In genomic region chr9:124742940-124743339, GRCh38 we compare ENCODE assay signal across 18 cellular contexts. TPM values are rescaled to one million over a fixed set of nuclear protein-coding genes. Genes with fewer than 3 reads are reported as not detected.
DNase-seq lines count a peak whose midpoint lies in the region; ATAC-seq, FAIRE-seq and TF ChIP-seq lines count a peak whose summit lies in the region.
"Had no signal": no experiment of that assay in that cellular context is flagged by ENCODE, and none has a peak within 500 bp of the region (broad histone marks: within the 10 kb centered on the region; RNA-seq: fewer than 3 reads in every experiment).

No MANE protein-coding gene starts in this region.

- H3K27me3 ChIP-seq in K562 (ENCODE audit: control insufficient read depth in 2 of 2, insufficient read depth in 2 of 2, low read length in 2 of 2) (no peaks in the 10 kb centered on the region), neuronal stem cell (ENCODE audit: control insufficient read depth in 3 of 3, insufficient read depth in 3 of 3, low read depth in 1 of 3, low read length in 3 of 3) (no peaks in the 10 kb centered on the region)
- H3K27me3 ChIP-seq in CD4-positive, alpha-beta T cell (ENCODE audit: control insufficient read depth, insufficient read depth, low read length) = peaks cover 4% of the 10 kb centered on the region
- H3K27me3 ChIP-seq: SJCRH30 had no signal

- no peaks in the 10 kb centered on the region for H3K36me3 Mint-ChIP-seq in CD4-positive, alpha-beta T cell (ENCODE audit: low read depth)
- H3K36me3 Mint-ChIP-seq: CD4-positive, alpha-beta memory T cell had no signal

- H3K4me3 Mint-ChIP-seq in CD4-positive, alpha-beta T cell = no peak overlapping the region
- H3K4me3 Mint-ChIP-seq: CD4-positive, alpha-beta memory T cell had no signal

- H2BK15ac ChIP-seq in neuronal stem cell (ENCODE audit: low read length) = no peak overlapping the region

- peak overlapping the region; percentile 72 for H3K27ac ChIP-seq in K562 (ENCODE audit: extremely low read depth, low read depth, low read length)
- peak overlapping the region; percentile 5 for H3K27ac ChIP-seq in neuronal stem cell (replicated peaks; ENCODE audit: low read length)
- no peak overlapping the region for H3K27ac ChIP-seq in CD4-positive, alpha-beta T cell (ENCODE audit: low read depth, low read length)
- H3K27ac ChIP-seq: PC-9, SJCRH30 had no signal

- no peaks in the 10 kb centered on the region for H4K20me1 ChIP-seq in K562 (replicated peaks; ENCODE audit: control insufficient read depth, insufficient read depth, low read length)

- no peak for TF ChIP-seq RAD21 in K562 (CRISPR knock-in tag; conservative IDR thresholded peaks at IDR 0.05 in 1 of 2, IDR thresholded peaks at IDR 0.05 in 1 of 2)

- H3K4me1 ChIP-seq in K562 (replicated peaks in 1 of 2; ENCODE audit: control insufficient read depth in 2 of 2, insufficient read depth in 2 of 2, low read length in 2 of 2) (peaks cover 10 to 46% of the 10 kb centered on the region in 2 experiments; a peak in 4 of 5 replicates), neuronal stem cell (ENCODE audit: control insufficient read depth in 2 of 2, insufficient read depth in 1 of 2, low read depth in 1 of 2, low read length in 2 of 2) (peaks cover 5 to 7% of the 10 kb centered on the region in 2 donors)
- H3K4me1 ChIP-seq: SJCRH30 had no signal

- in situ Hi-C loops in K562 (cut with MboI) = no loop called here

- DNase-seq in NCI-H2107 (lab: John Stamatoyannopoulos, UW) = peak; percentile 13
- peak in 2 of 4 experiments; percentile 38 to 69 for DNase-seq in K562 (ENCODE audit: extremely low read depth in 1 of 4, low spot score in 3 of 4)
- no peak for DNase-seq in neuronal stem cell (ENCODE audit: low spot score)
- no peak for DNase-seq in CD4-positive, alpha-beta T cell
- no peak for DNase-seq in GM19240 (ENCODE audit: insufficient read length, low spot score)
- no peak for DNase-seq in cerebellum (ENCODE audit: low spot score)
- DNase-seq: CD4-positive, alpha-beta memory T cell; DMS79 treated with DMSO at 0.1 percent for 48 hours; GOT3; NCI-H1092; NCI-H146; NCI-H2081; NCI-H226; NCI-H524 treated with DMSO at 0.1 percent for 48 hours; PC-9; SJCRH30 had no signal

- H4K91ac ChIP-seq in neuronal stem cell (ENCODE audit: low read depth, low read length, poor library complexity) = no peak overlapping the region

- H4K8ac ChIP-seq in neuronal stem cell (ENCODE audit: low read depth, low read length) = no peak overlapping the region

- H3K14ac ChIP-seq in neuronal stem cell (ENCODE audit: low read length) = no peak overlapping the region

- H2BK120ac ChIP-seq in neuronal stem cell (ENCODE audit: low read depth, low read length) = no peak overlapping the region

- intact Hi-C loops in K562 (cut with micrococcal nuclease) = no loop called here
- intact Hi-C loops in CD4-positive, alpha-beta T cell (cut with DNase I, micrococcal nuclease) = no loop called here

- no peak overlapping the region for H3K27ac Mint-ChIP-seq in CD4-positive, alpha-beta T cell
- H3K27ac Mint-ChIP-seq: CD4-positive, alpha-beta memory T cell had no signal

- no peak overlapping the region for H2AK5ac ChIP-seq in neuronal stem cell (ENCODE audit: low read depth, low read length)

- CTCF ChIA-PET in K562 (lab: Yijun Ruan, JAX; ENCODE audit: low intra/inter-chr PET ratio) = no interaction called here
- CTCF ChIA-PET in CD4-positive, alpha-beta T cell (lab: Charles Lee) = interaction anchor here (1.1 to 1.7 kb wide), 3 partner anchors 9 to 110 kb away, joined by 3 to 5 read pairs (median 3); partner anchors contain the start of gene WDR38

- TF ChIP-seq EP300 in K562 (IDR thresholded peaks at IDR 0.05; ENCODE audit: low read length) = no peak

- H3K79me1 ChIP-seq in neuronal stem cell (ENCODE audit: low read depth, low read length) = peaks cover 4% of the 10 kb centered on the region

- no peak for TF ChIP-seq CTCF in K562 (IDR thresholded peaks at IDR 0.05 in 2 of 3, conservative IDR thresholded peaks at IDR 0.05 in 1 of 3; ENCODE audit: insufficient read depth in 2 of 3, low read depth in 1 of 3, low read length in 3 of 3)
- TF ChIP-seq CTCF in CD4-positive, alpha-beta T cell (IDR thresholded peaks at IDR 0.05) = no peak

- H2AFZ ChIP-seq in K562 (ENCODE audit: low read depth, low read length) = no peak overlapping the region
- H2AFZ ChIP-seq in neuronal stem cell (ENCODE audit: low read length) = no peak overlapping the region
- H2AFZ ChIP-seq: PC-9 had no signal

- FAIRE-seq in G401.6 (lab: Jason Lieb, UNC) (peak; percentile 3), K562 (lab: Jason Lieb, UNC) (peak; percentile 83)
- FAIRE-seq: D721Med had no signal

- H3K9me1 ChIP-seq in K562 (ENCODE audit: control insufficient read depth, insufficient read depth, low read length) = peaks cover 3% of the 10 kb centered on the region

- no peak overlapping the region for H3K4ac ChIP-seq in neuronal stem cell (ENCODE audit: low read length)

- H3K9ac ChIP-seq in K562 (ENCODE audit: insufficient read depth in 1 of 2, low read depth in 2 of 2, low read length in 2 of 2) (no peak overlapping the region), neuronal stem cell (ENCODE audit: low read depth, low read length, poor library complexity) (no peak overlapping the region)

- H3K4me2 ChIP-seq in K562 (ENCODE audit: insufficient read depth, low read length) = peak overlapping the region; percentile 44; the same call in 1 of the 2 replicates
- no peak overlapping the region for H3K4me2 ChIP-seq in neuronal stem cell (ENCODE audit: insufficient read depth, low read length, poor library complexity, severe bottlenecking)
- H3K4me2 ChIP-seq: PC-9 had no signal

- peaks cover 21% of the 10 kb centered on the region for H3K36me3 ChIP-seq in K562 (ENCODE audit: control insufficient read depth, insufficient read depth, low read length)
- peaks cover 0 to 2% of the 10 kb centered on the region in 2 donors for H3K36me3 ChIP-seq in neuronal stem cell (replicated peaks in 1 of 2; ENCODE audit: control insufficient read depth in 2 of 2, insufficient read depth in 2 of 2, low read length in 2 of 2)
- H3K36me3 ChIP-seq: SJCRH30 had no signal

- no peak overlapping the region for H2BK12ac ChIP-seq in neuronal stem cell (ENCODE audit: low read length)

- H3K18ac ChIP-seq in neuronal stem cell (ENCODE audit: low read length) = no peak overlapping the region

- peaks cover 87% of the 10 kb centered on the region for H3K79me2 ChIP-seq in K562 (ENCODE audit: control insufficient read depth, insufficient read depth, low read length)

- H3K9me3 ChIP-seq in K562 (replicated peaks; ENCODE audit: control insufficient read depth, insufficient read depth, low read depth, low read length) (no peaks in the 10 kb centered on the region), neuronal stem cell (replicated peaks in 1 of 2; ENCODE audit: control insufficient read depth in 2 of 2, insufficient read depth in 1 of 2, low read depth in 1 of 2, low read length in 2 of 2) (no peaks in the 10 kb centered on the region)
- no peaks in the 10 kb centered on the region for H3K9me3 ChIP-seq in CD4-positive, alpha-beta T cell (ENCODE audit: control insufficient read depth, low read length)
- H3K9me3 ChIP-seq: SJCRH30 had no signal

- H3K9me3 Mint-ChIP-seq in CD4-positive, alpha-beta T cell = no peaks in the 10 kb centered on the region
- H3K9me3 Mint-ChIP-seq: CD4-positive, alpha-beta memory T cell had no signal

- no TSS peak for BruUV-seq in K562 (replicated peaks; lab: Mats Ljungman, UMichigan)

- POLR2A ChIA-PET in K562 (lab: Yijun Ruan, JAX) = interaction anchor here (0.6 to 1.7 kb wide), 10 partner anchors 12 to 112 kb away, joined by 3 to 7 read pairs (median 4); no protein-coding TSS in a partner anchor
- POLR2A ChIA-PET in CD4-positive, alpha-beta T cell (lab: Charles Lee) = interaction anchor here (0.8 kb wide), 1 partner anchor 19 kb away, joined by 3 read pairs; no protein-coding TSS in a partner anchor

- H3K23ac ChIP-seq in neuronal stem cell (ENCODE audit: low read depth, low read length, poor library complexity) = no peak overlapping the region

- H2BK5ac ChIP-seq in neuronal stem cell (ENCODE audit: low read length) = no peak overlapping the region

- H3K27me3 Mint-ChIP-seq in CD4-positive, alpha-beta T cell = peaks cover 16% of the 10 kb centered on the region

- H3K4me1 Mint-ChIP-seq in CD4-positive, alpha-beta T cell (ENCODE audit: low read depth) = no peaks in the 10 kb centered on the region
- H3K4me1 Mint-ChIP-seq: CD4-positive, alpha-beta memory T cell had no signal

- ATAC-seq in K562 = peak; percentile 76
- no peak for ATAC-seq in CD4-positive, alpha-beta T cell (ENCODE audit: poor library complexity)

- TF ChIP-seq POLR2A in K562 (conservative IDR thresholded peaks at IDR 0.05) = no peak

- H3K4me3 ChIP-seq in K562 = no peak overlapping the region
- H3K4me3 ChIP-seq in neuronal stem cell (ENCODE audit: low read length in 2 of 2) = no peak overlapping the region
- H3K4me3 ChIP-seq: PC-9, SJCRH30 had no signal

RNA-seq across cellular contexts. Expression of gene NR6A1, which starts 28.2 kb away (rescaled TPM):
- total RNA-seq in K562 (2011; cell fraction: chromatin; rRNA removed; ENCODE audit: low replicate concordance) = 38.8 and 43.3 TPM in 2 replicates
- total RNA-seq in K562 (2011; cell fraction: nucleolus; rRNA removed) = 19.2 and 20.5 TPM in 2 replicates
- 26.0 and 37.2 TPM in 2 replicates for total RNA-seq in K562 (2011; cell fraction: nucleoplasm; rRNA removed)
- 23.0 and 34.5 TPM in 2 replicates for total RNA-seq in K562 (2014; rRNA removed)
- total RNA-seq in K562 (2014; rRNA removed; fragmentation: Illumina TruSeq; extraction: Trizol) = 34.9 and 36.5 TPM in 2 replicates
- total RNA-seq in K562 (2015; rRNA removed; fragmentation: Illumina TruSeq; extraction: Trizol) = 36.5 and 38.7 TPM in 2 replicates
- 55.4 and 56.7 TPM in 2 replicates for total RNA-seq in K562 (2021)
- polyA plus RNA-seq in K562 (2011; rRNA removed) = 32.7 and 36.6 TPM in 2 replicates
- 25.5 and 31.6 TPM in 2 replicates for polyA plus RNA-seq in K562 (2011; cell fraction: cytosol; rRNA removed)
- 24.6 and 25.2 TPM in 2 replicates for polyA plus RNA-seq in K562 (2011; cell fraction: nucleus; rRNA removed)
- polyA plus RNA-seq in K562 (2012) = 10.4 and 15.9 TPM in 2 replicates
- polyA plus RNA-seq in K562 (2014; fragmentation: Illumina TruSeq; extraction: Trizol) = 24.5 and 28.3 TPM in 2 replicates
- 10 to 100 TPM in 1 of 2 experiments, 1 to 10 TPM in 1; 9.7 to 17.7 TPM for polyA plus RNA-seq in K562 (2014; fragmentation: Nextera tagmentation; extraction: Ambion mirVana)
- polyA plus RNA-seq in K562 (2014; rRNA removed) = 16.6 and 17.8 TPM in 2 replicates
- polyA minus RNA-seq in K562 (2011; rRNA and poly(A)+ RNA removed) = 84.3 and 92.2 TPM in 2 replicates
- polyA minus RNA-seq in K562 (2011; cell fraction: cytosol; rRNA and poly(A)+ RNA removed) = 47.1 and 52.4 TPM in 2 replicates
- 12.0 and 20.3 TPM in 2 replicates for polyA minus RNA-seq in K562 (2011; cell fraction: nucleus; rRNA and poly(A)+ RNA removed)
- 109 TPM for polyA plus RNA-seq in neuronal stem cell (2013, experiment 1 of 2)
- polyA plus RNA-seq in neuronal stem cell (2013, experiment 2 of 2) = 113 TPM
- total RNA-seq in CD4-positive, alpha-beta T cell = not detected
- 2.9 TPM for total RNA-seq in cerebellum
- polyA plus RNA-seq: CD4-positive, alpha-beta memory T cell had no signal

RNA-seq across cellular contexts. Expression of gene OLFML2A, which starts 34.0 kb away (rescaled TPM):
- total RNA-seq in K562 (2011; cell fraction: chromatin; rRNA removed; ENCODE audit: low replicate concordance) = not detected in 2 replicates
- not detected in 2 replicates for total RNA-seq in K562 (2011; cell fraction: nucleolus; rRNA removed)
- total RNA-seq in K562 (2011; cell fraction: nucleoplasm; rRNA removed) = not detected in 2 replicates
- total RNA-seq in K562 (2014; rRNA removed) (not detected in 2 replicates), K562 (2014; rRNA removed; fragmentation: Illumina TruSeq; extraction: Trizol) (not detected in 2 replicates), K562 (2015; rRNA removed; fragmentation: Illumina TruSeq; extraction: Trizol) (not detected in 2 replicates), K562 (2021) (0.09 and 0.16 TPM in 2 replicates), cerebellum (5.4 TPM)
- polyA plus RNA-seq in K562 (2011; rRNA removed) (not detected in 2 replicates), K562 (2014; fragmentation: Illumina TruSeq; extraction: Trizol) (not detected in 2 replicates), K562 (2014; fragmentation: Nextera tagmentation; extraction: Ambion mirVana) (not detected), K562 (2014; rRNA removed) (not detected in 2 replicates)
- polyA plus RNA-seq in K562 (2011; cell fraction: cytosol; rRNA removed) = not detected in 2 replicates
- polyA plus RNA-seq in K562 (2011; cell fraction: nucleus; rRNA removed) = 0.09 TPM in 1 of 2 replicates, not detected in the other
- 0.03 TPM in 1 of 2 replicates, not detected in the other for polyA plus RNA-seq in K562 (2012)
- polyA minus RNA-seq in K562 (2011; rRNA and poly(A)+ RNA removed) = not detected in 2 replicates
- not detected in 2 replicates for polyA minus RNA-seq in K562 (2011; cell fraction: cytosol; rRNA and poly(A)+ RNA removed)
- polyA minus RNA-seq in K562 (2011; cell fraction: nucleus; rRNA and poly(A)+ RNA removed) = not detected in 2 replicates
- polyA plus RNA-seq in neuronal stem cell (2013, experiment 1 of 2) = 3.4 TPM
- polyA plus RNA-seq in neuronal stem cell (2013, experiment 2 of 2) = 3.6 TPM
- not detected for total RNA-seq in CD4-positive, alpha-beta T cell
- total RNA-seq: CD4-positive, alpha-beta memory T cell had no signal
- polyA plus RNA-seq: CD4-positive, alpha-beta memory T cell had no signal
